ENCODE assay signal across 27 cellular contexts in the genomic region with DNA sequence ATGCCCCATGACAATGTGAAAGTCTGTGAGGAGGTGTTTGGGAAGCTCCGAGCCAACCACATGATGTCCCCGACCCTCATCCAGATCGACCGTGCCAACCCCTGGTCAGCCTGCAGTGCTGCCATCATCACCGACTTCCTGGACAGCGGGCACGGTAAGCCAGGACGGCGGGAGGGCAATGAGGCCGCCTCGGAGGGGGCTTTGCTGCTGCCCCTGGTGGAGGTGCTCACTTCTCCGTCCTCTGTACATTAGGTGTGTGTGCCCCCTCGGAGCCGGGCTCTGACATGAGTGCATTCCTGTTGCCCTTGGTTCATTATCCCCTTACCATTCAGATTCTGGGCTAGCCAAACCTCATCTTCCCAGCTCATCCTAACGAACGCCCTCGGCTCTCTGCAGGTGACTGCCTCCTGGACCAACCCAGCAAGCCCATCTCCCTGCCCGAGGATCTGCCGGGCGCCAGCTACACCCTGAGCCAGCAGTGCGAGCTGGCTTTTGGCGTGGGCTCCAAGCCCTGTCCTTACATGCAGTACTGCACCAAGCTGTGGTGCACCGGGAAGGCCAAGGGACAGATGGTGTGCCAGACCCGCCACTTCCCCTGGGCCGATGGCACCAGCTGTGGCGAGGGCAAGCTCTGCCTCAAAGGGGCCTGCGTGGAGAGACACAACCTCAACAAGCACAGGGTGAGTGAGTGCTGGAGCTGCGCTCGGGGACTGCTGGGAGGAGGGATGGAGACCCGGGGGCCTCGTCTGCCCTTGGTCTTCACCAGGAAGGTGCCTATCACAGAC. TPM values are rescaled to one million over a fixed set of nuclear protein-coding genes. Genes with fewer than 3 reads are reported as not detected.
DNase-seq lines count a peak whose midpoint lies in the region; ATAC-seq and TF ChIP-seq lines count a peak whose summit lies in the region.
"Had no signal": no experiment of that assay in that cellular context is flagged by ENCODE, and none has a peak within 500 bp of the region (broad histone marks: within the 10 kb centered on the region; RNA-seq: fewer than 3 reads in every experiment).

No MANE protein-coding gene starts in this region.

- H3K4me3 ChIP-seq in IMR-90 (ENCODE audit: insufficient read depth, low read depth, low read length) (no peak overlapping the region), HAP-1 (no peak overlapping the region)
- H3K4me3 ChIP-seq: A549; BLaER1 treated with 17β-estradiol and CSF1 and Interleukin-3, amounts not matched to agents 10 nM and 100 nM; GM12878; K562; SJCRH30 had no signal

- no peak for TF ChIP-seq POLR2A in IMR-90 (IDR thresholded peaks at IDR 0.05; ENCODE audit: low read depth, low read length)

- no peak overlapping the region for H3K9ac ChIP-seq in IMR-90 (ENCODE audit: low read depth, low read length)
- H3K9ac ChIP-seq: BLaER1 treated with 17β-estradiol and CSF1 and Interleukin-3, amounts not matched to agents 10 nM and 100 nM had no signal

- H3K56ac ChIP-seq in IMR-90 (ENCODE audit: extremely low read depth, insufficient read depth, low read length): no peak overlapping the region

- POLR2A ChIA-PET in IMR-90 (lab: Charles Lee; ENCODE audit: unreplicated experiment): no interaction called here
- POLR2A ChIA-PET in WTC11 (lab: Charles Lee): interaction anchor here (1.0 kb wide), 1 partner anchor 14 kb away, joined by 3 read pairs; a partner anchor contains a TSS

- no peak overlapping the region for H3K27ac ChIP-seq in IMR-90 (ENCODE audit: insufficient read depth, low read length)
- H3K27ac ChIP-seq: A549; BLaER1 treated with 17β-estradiol and CSF1 and Interleukin-3, amounts not matched to agents 10 nM and 100 nM; SJCRH30 had no signal

- no peak overlapping the region for H3K4me3 Mint-ChIP-seq in natural killer cell treated with Interleukin-12 subunit alpha and Interleukin-12 subunit beta and Interleukin-15 and Interleukin-18, amount 100 ng/mL, for 72 hours
- H3K4me3 Mint-ChIP-seq in natural killer cell: no peak overlapping the region
- no peak overlapping the region for H3K4me3 Mint-ChIP-seq in WTC11
- H3K4me3 Mint-ChIP-seq: CD4-positive, alpha-beta T cell had no signal

- in situ Hi-C loops in IMR-90 (cut with MboI; ENCODE audit: low sequenced_read_pairs): no loop called here
- in situ Hi-C loops in HAP-1 (cut with MboI; ENCODE audit: low sequenced_read_pairs): no loop called here

- H4K5ac ChIP-seq in IMR-90 (ENCODE audit: low read depth, low read length): no peak overlapping the region

- peaks cover 0 to 3% of the 10 kb centered on the region in 2 donors for H3K27me3 Mint-ChIP-seq in natural killer cell treated with Interleukin-12 subunit alpha and Interleukin-12 subunit beta and Interleukin-15 and Interleukin-18, amount 100 ng/mL, for 72 hours
- peaks cover 0 to 6% of the 10 kb centered on the region in 2 donors for H3K27me3 Mint-ChIP-seq in natural killer cell (ENCODE audit: low read depth in 2 of 2)
- H3K27me3 Mint-ChIP-seq in WTC11 (ENCODE audit: low read depth): no peaks in the 10 kb centered on the region

- no peaks in the 10 kb centered on the region for H4K20me1 ChIP-seq in IMR-90 (ENCODE audit: insufficient read depth, low read length)
- H4K20me1 ChIP-seq: BLaER1 treated with 17β-estradiol and CSF1 and Interleukin-3, amounts not matched to agents 10 nM and 100 nM had no signal

- no peak overlapping the region for H2BK20ac ChIP-seq in IMR-90 (ENCODE audit: low read depth, low read length)

- H2AFZ ChIP-seq in IMR-90 (replicated peaks; ENCODE audit: low read length, poor library complexity): no peak overlapping the region

- dilution Hi-C loops in IMR-90 (cut with HindIII; ENCODE audit: low sequenced_read_pairs, unreplicated experiment): no loop called here

- no peak overlapping the region for H4K91ac ChIP-seq in IMR-90 (ENCODE audit: insufficient read depth, low read depth, low read length)

- no peak overlapping the region for H2BK5ac ChIP-seq in IMR-90 (ENCODE audit: low read depth, low read length, poor library complexity, severe bottlenecking)

- no peak for DNase-seq in natural killer cell treated with Interleukin-12 subunit alpha and Interleukin-12 subunit beta and Interleukin-15 and Interleukin-18, amount 100 ng/mL, for 72 hours (ENCODE audit: low spot score)
- DNase-seq in natural killer cell (no peak), IMR-90 (no peak), WTC11 (ENCODE audit: low spot score) (no peak), HAP-1 (ENCODE audit: low spot score in 2 of 2) (no peak)
- no peak for DNase-seq in activated T-cell treated with anti-CD3 and anti-CD28 coated beads, Interleukin-2, amount 50 U/mL, for 1 hour
- DNase-seq: AML-193; CD4-positive, alpha-beta T cell; GDM1; Kasumi-1; MV-4-11; NCI-H1105; NCI-H146; NCI-H2029 treated with DMSO at 0.1 percent for 48 hours; NCI-H345; NCI-H510A treated with DMSO at 0.1 percent for 48 hours; NCI-H774; SJCRH30 had no signal

- no peak overlapping the region for H3K23ac ChIP-seq in IMR-90 (ENCODE audit: low read depth, low read length)

- H3K14ac ChIP-seq in IMR-90 (replicated peaks; ENCODE audit: low read depth, low read length): no peak overlapping the region

- no peak overlapping the region for H4K8ac ChIP-seq in IMR-90 (ENCODE audit: low read depth in 2 of 2, low read length in 2 of 2)

- H3K9me3 ChIP-seq in IMR-90 (ENCODE audit: control insufficient read depth, insufficient read depth, low read length) (no peaks in the 10 kb centered on the region), HAP-1 (no peaks in the 10 kb centered on the region)
- H3K9me3 ChIP-seq: A549; BLaER1 treated with 17β-estradiol and CSF1 and Interleukin-3, amounts not matched to agents 10 nM and 100 nM; SJCRH30 had no signal

- WGBS in IMR-90 (ENCODE audit: extremely low coverage in 2 of 2, insufficient read length in 1 of 2), 2 experiments: 95% methylated on average over 11 of the region's 31 CpGs; no CpG with 5 or more reads in 1 of the 2 experiments

- H2AK5ac ChIP-seq in IMR-90 (ENCODE audit: low read depth, low read length): peak overlapping the region; percentile 37; the same call in 1 of the 2 replicates

- H2AK9ac ChIP-seq in IMR-90 (replicated peaks; ENCODE audit: low read depth, low read length, poor library complexity): no peak overlapping the region

- H3K79me1 ChIP-seq in IMR-90 (ENCODE audit: low read depth in 1 of 2, low read length in 2 of 2): peaks cover 0 to 3% of the 10 kb centered on the region in 2 experiments; a peak in 1 of 4 replicates

- no peak overlapping the region for H3K4me2 ChIP-seq in IMR-90 (ENCODE audit: low read depth, low read length)
- H3K4me2 ChIP-seq: A549 had no signal

- CTCF ChIA-PET in IMR-90 (lab: Yijun Ruan, JAX): no interaction called here
- CTCF ChIA-PET in WTC11 (lab: Charles Lee): interaction anchor here (0.8 to 1.4 kb wide), 3 partner anchors 14 to 28 kb away, joined by 4 read pairs; a partner anchor contains a TSS

- no TSS peak for BruUV-seq in IMR-90 (replicated peaks; lab: Mats Ljungman, UMichigan)

- no peak for TF ChIP-seq RAD21 in IMR-90 (IDR thresholded peaks at IDR 0.05; ENCODE audit: low read length)

- no peaks in the 10 kb centered on the region for H3K27me3 ChIP-seq in IMR-90 (ENCODE audit: control insufficient read depth, insufficient read depth, low read length)
- no peaks in the 10 kb centered on the region for H3K27me3 ChIP-seq in HAP-1 (ENCODE audit: low read depth)
- H3K27me3 ChIP-seq: BLaER1 treated with 17β-estradiol and CSF1 and Interleukin-3, amounts not matched to agents 10 nM and 100 nM; SJCRH30 had no signal

- no peak overlapping the region for H2BK15ac ChIP-seq in IMR-90 (ENCODE audit: low read depth, low read length)

- no peaks in the 10 kb centered on the region for H3K4me1 Mint-ChIP-seq in natural killer cell treated with Interleukin-12 subunit alpha and Interleukin-12 subunit beta and Interleukin-15 and Interleukin-18, amount 100 ng/mL, for 72 hours (ENCODE audit: low read depth in 2 of 2)
- H3K4me1 Mint-ChIP-seq in natural killer cell: no peaks in the 10 kb centered on the region
- no peaks in the 10 kb centered on the region for H3K4me1 Mint-ChIP-seq in WTC11

- H3K36me3 ChIP-seq in IMR-90 (ENCODE audit: control insufficient read depth, insufficient read depth, low read length) (peaks cover 85% of the 10 kb centered on the region), HAP-1 (replicated peaks) (no peaks in the 10 kb centered on the region)
- H3K36me3 ChIP-seq: BLaER1 treated with 17β-estradiol and CSF1 and Interleukin-3, amounts not matched to agents 10 nM and 100 nM; SJCRH30 had no signal

- TF ChIP-seq CTCF in natural killer cell (IDR thresholded peaks at IDR 0.05) (no peak), IMR-90 (conservative IDR thresholded peaks at IDR 0.05; ENCODE audit: low read depth, low read length) (no peak), WTC11 (IDR thresholded peaks at IDR 0.05) (no peak)

- H2BK120ac ChIP-seq in IMR-90 (ENCODE audit: low read depth, low read length): no peak overlapping the region

- H3K27ac Mint-ChIP-seq in natural killer cell treated with Interleukin-12 subunit alpha and Interleukin-12 subunit beta and Interleukin-15 and Interleukin-18, amount 100 ng/mL, for 72 hours: no peak overlapping the region
- H3K27ac Mint-ChIP-seq in natural killer cell (no peak overlapping the region), WTC11 (no peak overlapping the region; the same call in 1 of the 2 replicates)
- H3K27ac Mint-ChIP-seq: CD4-positive, alpha-beta T cell had no signal

- H3K4me1 ChIP-seq in IMR-90 (ENCODE audit: control insufficient read depth, insufficient read depth, low read length) (no peaks in the 10 kb centered on the region), HAP-1 (no peaks in the 10 kb centered on the region)
- H3K4me1 ChIP-seq: A549, SJCRH30 had no signal

- H3K36me3 Mint-ChIP-seq in natural killer cell treated with Interleukin-12 subunit alpha and Interleukin-12 subunit beta and Interleukin-15 and Interleukin-18, amount 100 ng/mL, for 72 hours: no peaks in the 10 kb centered on the region
- no peaks in the 10 kb centered on the region for H3K36me3 Mint-ChIP-seq in natural killer cell
- H3K36me3 Mint-ChIP-seq in WTC11: no peaks in the 10 kb centered on the region

- no peaks in the 10 kb centered on the region for H3K9me1 ChIP-seq in IMR-90 (ENCODE audit: insufficient read depth, low read length)

- ATAC-seq in natural killer cell treated with Interleukin-12 subunit alpha and Interleukin-12 subunit beta and Interleukin-15 and Interleukin-18, amount 100 ng/mL, for 72 hours: peak; percentile 12 to 40
- ATAC-seq in natural killer cell (no peak), IMR-90 (ENCODE audit: low read depth) (no peak), WTC11 (no peak), GM19467 (IDR thresholded peaks at IDR 0.05; ENCODE audit: unreplicated experiment) (no peak)
- ATAC-seq: A549, GM12878, HepG2, K562, SK-N-SH treated with all-trans-retinoic acid at 6 μM for 48 hours had no signal

- H3K9me3 Mint-ChIP-seq in natural killer cell treated with Interleukin-12 subunit alpha and Interleukin-12 subunit beta and Interleukin-15 and Interleukin-18, amount 100 ng/mL, for 72 hours: no peaks in the 10 kb centered on the region
- H3K9me3 Mint-ChIP-seq in natural killer cell: no peaks in the 10 kb centered on the region
- no peaks in the 10 kb centered on the region for H3K9me3 Mint-ChIP-seq in WTC11
- H3K9me3 Mint-ChIP-seq: CD4-positive, alpha-beta T cell had no signal

- intact Hi-C loops in natural killer cell (cut with micrococcal nuclease): no loop called here
- intact Hi-C loops in IMR-90 (cut with micrococcal nuclease): no loop called here

- no peak overlapping the region for H3K4ac ChIP-seq in IMR-90 (ENCODE audit: low read depth, low read length)

- H3K18ac ChIP-seq in IMR-90 (ENCODE audit: low read depth, low read length): no peak overlapping the region

RNA-seq across cellular contexts. Expression of a gene that starts 13.8 kb away (rescaled TPM):
- not detected for total RNA-seq in natural killer cell treated with Interleukin-12 subunit alpha and Interleukin-12 subunit beta and Interleukin-15 and Interleukin-18, amount 100 ng/mL, for 72 hours
- total RNA-seq in natural killer cell: under 1 TPM in 1 of 3 donors, not detected in 2; 0.20 TPM
- total RNA-seq in IMR-90 (2012; rRNA removed): 3.0 and 3.1 TPM in 2 replicates
- 4.7 and 5.0 TPM in 2 replicates for polyA plus RNA-seq in IMR-90 (2012; rRNA removed)
- polyA plus RNA-seq in IMR-90 (2012; cell fraction: cytosol; rRNA removed): 3.3 and 6.1 TPM in 2 replicates
- 9.5 and 11.7 TPM in 2 replicates for polyA plus RNA-seq in IMR-90 (2012; cell fraction: nucleus; rRNA removed; ENCODE audit: low replicate concordance)
- 3.1 to 3.7 TPM (median 3.2 TPM) in 3 replicates for total RNA-seq in WTC11 (2021)
- total RNA-seq: GM12878 had no signal
- polyA plus RNA-seq: GM12878, K562 had no signal

RNA-seq across cellular contexts. Expression of a gene that starts 33.9 kb away (rescaled TPM):
- not detected for total RNA-seq in natural killer cell treated with Interleukin-12 subunit alpha and Interleukin-12 subunit beta and Interleukin-15 and Interleukin-18, amount 100 ng/mL, for 72 hours
- total RNA-seq in natural killer cell (not detected), IMR-90 (2012; rRNA removed) (under 0.01 TPM in 2 replicates), WTC11 (2021) (9.9 to 10.4 TPM (median 10.2 TPM) in 3 replicates)
- polyA plus RNA-seq in IMR-90 (2012; rRNA removed): 0.39 and 0.60 TPM in 2 replicates
- 0.30 and 1.3 TPM in 2 replicates for polyA plus RNA-seq in IMR-90 (2012; cell fraction: cytosol; rRNA removed)
- 0.39 and 0.83 TPM in 2 replicates for polyA plus RNA-seq in IMR-90 (2012; cell fraction: nucleus; rRNA removed; ENCODE audit: low replicate concordance)
- total RNA-seq: CD4-positive, alpha-beta T cell; GM12878; HepG2; HT1080; K562; MCF 10A; SJCRH30 had no signal
- polyA plus RNA-seq: GM12878, HepG2, K562 had no signal

Comparison
In these comparisons a context has a peak if more than half of its experiments do, and no peak if none do; other contexts are left out.
1. ATAC-seq: peak in natural killer cell treated with Interleukin-12 subunit alpha and Interleukin-12 subunit beta and Interleukin-15 and Interleukin-18, amount 100 ng/mL, for 72 hours (2 of 2); none in natural killer cell (0 of 3), IMR-90 (single experiment), WTC11 (single experiment) and GM19467 (single experiment).
2. RNA of a gene that starts 33.9 kb away (total RNA-seq): 9.9 to 10.4 TPM in WTC11; not detected in natural killer cell, not detected in natural killer cell treated with Interleukin-12 subunit alpha and Interleukin-12 subunit beta and Interleukin-15 and Interleukin-18, amount 100 ng/mL, for 72 hours and under 0.01 TPM in IMR-90; every median in the first group is over 10 times any median in the second.